8 cellular contexts compared by ENCODE assay signal in the genomic region with DNA sequence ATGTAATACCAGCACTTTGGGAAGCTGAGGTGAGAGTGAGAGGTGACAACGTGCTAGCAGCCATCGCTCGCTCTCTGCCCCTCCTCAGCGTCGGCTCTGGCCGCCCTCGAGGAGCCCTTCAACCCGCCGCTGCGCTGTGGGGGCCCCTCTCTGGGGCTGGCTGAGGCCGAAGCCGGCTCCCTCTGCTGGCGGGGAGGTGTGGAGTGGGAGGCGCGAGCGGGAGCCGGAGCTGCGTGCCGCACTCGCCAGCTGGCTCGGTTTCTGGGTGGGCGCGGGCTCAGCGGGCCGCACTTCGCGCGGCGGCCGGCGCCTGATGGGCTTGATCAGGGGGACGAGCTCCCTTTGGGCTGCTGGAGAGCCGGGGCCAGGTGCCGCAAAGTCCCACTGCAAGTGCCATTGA.
DNase-seq lines count a peak whose midpoint lies in the region; ATAC-seq and TF ChIP-seq lines count a peak whose summit lies in the region.

No MANE protein-coding gene starts in this region.

- no peak overlapping the region for H3K27ac ChIP-seq in psoas muscle

- intact Hi-C loops in psoas muscle (cut with DNase I), result no loop called here

- no peaks in the 10 kb centered on the region for H3K36me3 ChIP-seq in psoas muscle (ENCODE audit: insufficient read depth in 1 of 2, low read depth in 1 of 2)

- ATAC-seq in psoas muscle (no peak), GM21367 (IDR thresholded peaks at IDR 0.05; ENCODE audit: unreplicated experiment) (no peak), HG02885 (IDR thresholded peaks at IDR 0.05; ENCODE audit: poor library complexity, unreplicated experiment) (no peak)

- TF ChIP-seq CTCF in fibroblast of villous mesenchyme (IDR thresholded peaks at IDR 0.05; ENCODE audit: insufficient read depth, low read depth, low read length) (peak; percentile 15), psoas muscle (IDR thresholded peaks at IDR 0.05) (no peak)

- peaks cover 0 to 21% (median 1%) of the 10 kb centered on the region in 3 donors for H3K27me3 ChIP-seq in psoas muscle (ENCODE audit: insufficient read depth in 3 of 3, low read length in 2 of 3)

- H3K4me3 ChIP-seq in fibroblast of villous mesenchyme (ENCODE audit: low read depth, low read length) (no peak overlapping the region), psoas muscle (no peak overlapping the region)

- WGBS in psoas muscle, 3 donors, result 32 to 43% (median 42%) methylated on average over 26 to 34 of the region's 34 CpGs

- H3K4me1 ChIP-seq in psoas muscle, result no peaks in the 10 kb centered on the region

- DNase-seq in DMS 273 treated with DMSO at 0.1 percent for 48 hours (lab: John Stamatoyannopoulos, UW) (peak; percentile 15), NOMO-1 (lab: John Stamatoyannopoulos, UW; ENCODE audit: unreplicated experiment in 2 of 2) (peak; percentile 25 to 55), fibroblast of villous mesenchyme (ENCODE audit: low read depth) (no peak), psoas muscle (peak; percentile 20 to 52), NCI-H510A (lab: John Stamatoyannopoulos, UW) (no peak), GF-D8 (lab: John Stamatoyannopoulos, UW) (no peak)

- no peaks in the 10 kb centered on the region for H3K9me3 ChIP-seq in psoas muscle

Comparison
In these comparisons a context has a peak if more than half of its experiments do, and no peak if none do; other contexts are left out.
1. DNase-seq: peak in DMS 273 treated with DMSO at 0.1 percent for 48 hours (single experiment), NOMO-1 (2 of 2) and psoas muscle (2 of 2); none in fibroblast of villous mesenchyme (single experiment), NCI-H510A (single experiment) and GF-D8 (single experiment).